ENCODE assay signal across 7 cellular contexts in the genomic region with DNA sequence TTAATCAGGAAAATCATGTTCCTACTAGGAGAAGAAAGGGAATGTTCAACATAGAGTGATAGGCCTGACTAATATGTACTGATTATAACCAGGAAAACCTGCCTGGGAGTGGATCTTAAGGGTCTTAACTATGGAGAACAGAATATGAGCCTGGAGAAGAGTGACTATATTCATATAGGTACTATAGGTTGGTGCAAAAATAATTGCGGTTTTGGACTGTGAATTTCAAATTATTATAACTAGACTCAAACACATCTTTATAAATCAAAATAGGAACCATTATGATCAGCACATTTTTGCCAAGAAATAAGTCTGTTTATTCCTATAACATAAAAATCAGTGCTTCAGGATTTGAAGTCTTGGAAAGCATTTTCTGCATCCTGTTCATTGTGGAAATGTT.
"Had no signal": no experiment of that assay in that cellular context is flagged by ENCODE, and none has a peak within 500 bp of the region (broad histone marks: within the 10 kb centered on the region; RNA-seq: fewer than 3 reads in every experiment).

No MANE protein-coding gene starts in this region.

- H3K4me3 Mint-ChIP-seq: IgD-negative memory B cell had no signal

- H3K4me1 ChIP-seq: HAP-1 had no signal

- ATAC-seq: HCT116 had no signal

- H3K9me3 ChIP-seq: HAP-1 had no signal

- H3K27me3 Mint-ChIP-seq: IgD-negative memory B cell had no signal

- H2AFZ ChIP-seq: GM23248 had no signal

- H3K4me3 ChIP-seq: GM23248, HAP-1 had no signal

- H3K36me3 ChIP-seq: HAP-1 had no signal

- H3K36me3 Mint-ChIP-seq: IgD-negative memory B cell had no signal

- H3K9ac ChIP-seq: GM23248 had no signal

- DNase-seq: GM23248, GOT3, H7, KBM-7 had no signal

- H3K4me1 Mint-ChIP-seq: IgD-negative memory B cell had no signal

- H3K27ac ChIP-seq: GM23248 had no signal

- H3K27ac Mint-ChIP-seq: IgD-negative memory B cell had no signal
